Comparison of ENCODE assay signal across 10 cellular contexts in genomic region chr12:9167345-9167744, GRCh38. TPM values are rescaled to one million over a fixed set of nuclear protein-coding genes. Genes with fewer than 3 reads are reported as not detected.
A peak's percentile ranks its signal among the peaks of the same experiment; 100 is the strongest.
DNase-seq lines count a peak whose midpoint lies in the region; ATAC-seq and TF ChIP-seq lines count a peak whose summit lies in the region.
"Not testable (repeated sequence)": the region's sequence is repeated elsewhere in the genome, so short reads cannot be mapped to it uniquely, and the experiment has no call there.
"Had no signal": no experiment of that assay in that cellular context is flagged by ENCODE, and none has a peak within 500 bp of the region (broad histone marks: within the 10 kb centered on the region; RNA-seq: fewer than 3 reads in every experiment).

No MANE protein-coding gene starts in this region.

- H3K27ac ChIP-seq in heart left ventricle, result peak overlapping the region in 10 of 12 donors; percentile 17 to 83 (median 58)
- not testable (repeated sequence) for H3K27ac ChIP-seq in right cardiac atrium (ENCODE audit: low read length); liver (ENCODE audit: low read depth in 1 of 2, low read length in 2 of 2); mesendoderm (ENCODE audit: low read depth, low read length)

- DNase-seq in WTC11 (ENCODE audit: low spot score) (peak; percentile 35), endothelial cell (ENCODE audit: low spot score) (peak; percentile 13), heart left ventricle (peak in 3 of 5 donors; percentile 34 to 42 (median 36)), mesendoderm (peak; percentile 64)
- not testable (repeated sequence) for DNase-seq in right cardiac atrium; stimulated activated effector memory CD8-positive, alpha-beta T cell treated with anti-CD3 and anti-CD28 coated beads, Interleukin-12 subunit alpha, Interleukin-12 subunit beta, amount 100 ng/mL, for 72 hours (ENCODE audit: low spot score in 2 of 2)

- intact Hi-C loops in heart left ventricle (cut with DNase I), result loop anchor here in 4 of 10 donors (5.0 to 10.0 kb wide), 5 partner anchors 45 to 75 kb away; partner anchors contain the start of gene A2M (in 1 of the 4)
- intact Hi-C loops in right cardiac atrium (cut with DNase I), result not testable (repeated sequence)

- not testable (repeated sequence) for H3K27ac Mint-ChIP-seq in WTC11
- peak overlapping the region; percentile 97 for H3K27ac Mint-ChIP-seq in endothelial cell (ENCODE audit: unreplicated experiment)
- H3K27ac Mint-ChIP-seq in stimulated activated effector memory CD8-positive, alpha-beta T cell treated with anti-CD3 and anti-CD28 coated beads, Interleukin-12 subunit alpha, Interleukin-12 subunit beta, amount 100 ng/mL, for 72 hours, result peak overlapping the region; percentile 24

- H2BK15ac ChIP-seq in mesendoderm (replicated peaks; ENCODE audit: low read depth), result not testable (repeated sequence)

- H3K79me1 ChIP-seq in mesendoderm (ENCODE audit: low read length), result not testable (repeated sequence)

- H3K9ac ChIP-seq in liver (ENCODE audit: low read depth in 1 of 2, low read length in 2 of 2); mesendoderm (ENCODE audit: low read length): not testable (repeated sequence)

- H3K4ac ChIP-seq in mesendoderm (ENCODE audit: low read depth, low read length), result not testable (repeated sequence)

- POLR2A ChIA-PET in WTC11 (lab: Charles Lee), result not testable (repeated sequence)

- CTCF ChIA-PET in WTC11 (lab: Charles Lee), result not testable (repeated sequence)

- H3K36me3 Mint-ChIP-seq in WTC11; endothelial cell (ENCODE audit: low read depth, unreplicated experiment); stimulated activated effector memory CD8-positive, alpha-beta T cell treated with anti-CD3 and anti-CD28 coated beads, Interleukin-12 subunit alpha, Interleukin-12 subunit beta, amount 100 ng/mL, for 72 hours: not testable (repeated sequence)

- H3K36me3 ChIP-seq in heart left ventricle; mesendoderm (ENCODE audit: control insufficient read depth, insufficient read depth, low read length): not testable (repeated sequence)
- peaks cover 0 to 80% (median 30%) of the 10 kb centered on the region in 4 donors for H3K36me3 ChIP-seq in liver (ENCODE audit: control insufficient read depth in 4 of 4, insufficient read depth in 3 of 4, low read depth in 1 of 4, low read length in 3 of 4)

- not testable (repeated sequence) for H3K27me3 ChIP-seq in heart left ventricle; right cardiac atrium (ENCODE audit: control insufficient read depth, insufficient read depth); liver (ENCODE audit: control insufficient read depth in 4 of 4, insufficient read depth in 4 of 4, low read length in 3 of 4); mesendoderm (ENCODE audit: insufficient read depth, low read length, poor library complexity)

- H3K4me3 ChIP-seq in heart left ventricle; right cardiac atrium (ENCODE audit: low read length); liver (ENCODE audit: low read depth in 1 of 3, low read length in 3 of 3); mesendoderm (ENCODE audit: low read length): not testable (repeated sequence)

- H3K56ac ChIP-seq in mesendoderm (ENCODE audit: low read length), result not testable (repeated sequence)

- H3K4me1 ChIP-seq in heart left ventricle, result peaks cover 0 to 47% (median 12%) of the 10 kb centered on the region in 12 donors
- not testable (repeated sequence) for H3K4me1 ChIP-seq in right cardiac atrium (ENCODE audit: control insufficient read depth, insufficient read depth, low read length); liver (ENCODE audit: control insufficient read depth in 4 of 4, insufficient read depth in 4 of 4, low read length in 3 of 4); mesendoderm (ENCODE audit: control insufficient read depth, low read depth, low read length)

- H2BK5ac ChIP-seq in mesendoderm (ENCODE audit: low read length), result not testable (repeated sequence)

- not testable (repeated sequence) for H4K8ac ChIP-seq in mesendoderm (ENCODE audit: low read depth, low read length)

- H3K9me3 Mint-ChIP-seq in WTC11, result peaks cover 13% of the 10 kb centered on the region
- not testable (repeated sequence) for H3K9me3 Mint-ChIP-seq in endothelial cell (ENCODE audit: unreplicated experiment); stimulated activated effector memory CD8-positive, alpha-beta T cell treated with anti-CD3 and anti-CD28 coated beads, Interleukin-12 subunit alpha, Interleukin-12 subunit beta, amount 100 ng/mL, for 72 hours

- H3K23ac ChIP-seq in mesendoderm (ENCODE audit: low read length), result not testable (repeated sequence)

- TF ChIP-seq RAD21 in liver (IDR thresholded peaks at IDR 0.05), result not testable (repeated sequence)

- H3K4me3 Mint-ChIP-seq in WTC11; stimulated activated effector memory CD8-positive, alpha-beta T cell treated with anti-CD3 and anti-CD28 coated beads, Interleukin-12 subunit alpha, Interleukin-12 subunit beta, amount 100 ng/mL, for 72 hours: not testable (repeated sequence)
- H3K4me3 Mint-ChIP-seq in endothelial cell (ENCODE audit: unreplicated experiment), result peak overlapping the region; percentile 45

- not testable (repeated sequence) for H3K9me3 ChIP-seq in heart left ventricle; right cardiac atrium (ENCODE audit: control insufficient read depth, low read length); liver (ENCODE audit: control insufficient read depth in 4 of 4, low read length in 3 of 4)

- not testable (repeated sequence) for H3K4me2 ChIP-seq in mesendoderm (ENCODE audit: low read length)

- H3K4me1 Mint-ChIP-seq in WTC11 (peaks cover 48% of the 10 kb centered on the region), endothelial cell (ENCODE audit: unreplicated experiment) (peaks cover 61% of the 10 kb centered on the region)
- not testable (repeated sequence) for H3K4me1 Mint-ChIP-seq in stimulated activated effector memory CD8-positive, alpha-beta T cell treated with anti-CD3 and anti-CD28 coated beads, Interleukin-12 subunit alpha, Interleukin-12 subunit beta, amount 100 ng/mL, for 72 hours

- WGBS in heart left ventricle, 4 donors, result 51 to 69% (median 60%) methylated on average over 3 to 5 of the region's 5 CpGs
- WGBS in right cardiac atrium, result 54% methylated on average over 3 of the region's 5 CpGs
- WGBS in liver, result 83% methylated on average over 5 of the region's 5 CpGs
- no CpG with 5 or more reads among the region's 5 CpGs for WGBS in mesendoderm (ENCODE audit: extremely low coverage, insufficient coverage, low lambda C conversion rate)

- H4K5ac ChIP-seq in mesendoderm (ENCODE audit: low read length), result not testable (repeated sequence)

- not testable (repeated sequence) for H2BK120ac ChIP-seq in mesendoderm (ENCODE audit: low read depth, low read length)

- TF ChIP-seq CTCF in WTC11 (IDR thresholded peaks at IDR 0.05); endothelial cell (IDR thresholded peaks at IDR 0.05; ENCODE audit: unreplicated experiment); heart left ventricle (IDR thresholded peaks at IDR 0.05); liver (IDR thresholded peaks at IDR 0.05; ENCODE audit: low read depth, low read length, missing input control): not testable (repeated sequence)

- TF ChIP-seq POLR2A in heart left ventricle (IDR thresholded peaks at IDR 0.05), result not testable (repeated sequence)

- ATAC-seq in WTC11 (peak; percentile 32; the same call in 1 of the 2 replicates), heart left ventricle (peak in 3 of 4 donors; percentile 43 to 71 (median 52)), right cardiac atrium (peak; percentile 56 to 81)
- ATAC-seq in stimulated activated effector memory CD8-positive, alpha-beta T cell treated with anti-CD3 and anti-CD28 coated beads, Interleukin-12 subunit alpha, Interleukin-12 subunit beta, amount 100 ng/mL, for 72 hours, result not testable (repeated sequence)

- not testable (repeated sequence) for H3K27me3 Mint-ChIP-seq in WTC11 (ENCODE audit: low read depth); endothelial cell (ENCODE audit: unreplicated experiment)

- not testable (repeated sequence) for H3K18ac ChIP-seq in mesendoderm (ENCODE audit: low read length)

- not testable (repeated sequence) for H3K79me2 ChIP-seq in mesendoderm (ENCODE audit: control insufficient read depth, insufficient read depth, low read length)

- not testable (repeated sequence) for H2AK5ac ChIP-seq in mesendoderm (ENCODE audit: low read length)

TF ChIP-seq in liver, 16 proteins besides CTCF, POLR2A, EP300 and RAD21:
- TF ChIP-seq NR2F2 (IDR thresholded peaks at IDR 0.05), result peak; percentile 41

RNA-seq across cellular contexts. Expression of gene PZP, which starts 40.9 kb away (rescaled TPM):
- 0.15 to 0.25 TPM (median 0.18 TPM) in 3 replicates for total RNA-seq in WTC11 (2021)
- 2.2 TPM for total RNA-seq in endothelial cell (ENCODE audit: unreplicated experiment)
- total RNA-seq in heart left ventricle, result 1 to 10 TPM in 1 of 9 donors, under 1 TPM in 7, not detected in 1; 0.08 to 1.1 (median 0.64) TPM
- polyA plus RNA-seq in heart left ventricle, result under 1 TPM; 0.12 to 0.42 TPM
- total RNA-seq in right cardiac atrium, result under 1 TPM; 0.14 to 0.74 (median 0.43) TPM
- polyA plus RNA-seq in right cardiac atrium, result 0.36 TPM
- 10 to 100 TPM in 1 of 2 donors, under 1 TPM in 1; 0.05 to 18.7 TPM for total RNA-seq in liver
- 1 to 10 TPM; 2.6 to 2.9 TPM for polyA plus RNA-seq in liver
- polyA plus RNA-seq in mesendoderm (2013, experiment 1 of 2), result not detected
- polyA plus RNA-seq in mesendoderm (2013, experiment 2 of 2), result 0.01 TPM
- total RNA-seq: CD4-positive, CD25-positive, alpha-beta regulatory T cell; CD8-positive, alpha-beta memory T cell; HT-29 had no signal

RNA-seq across cellular contexts. Expression of gene A2M, which starts 51.6 kb away (rescaled TPM):
- 1.9 to 3.4 TPM (median 3.3 TPM) in 3 replicates for total RNA-seq in WTC11 (2021)
- total RNA-seq in endothelial cell (ENCODE audit: unreplicated experiment), result 1.4 TPM
- total RNA-seq in heart left ventricle, result 1,000 to 10,000 TPM in 1 of 9 donors, 100 to 1,000 TPM in 8; 292 to 1,706 (median 520) TPM
- 100 to 1,000 TPM; 133 to 183 TPM for polyA plus RNA-seq in heart left ventricle
- total RNA-seq in right cardiac atrium, result 100 to 1,000 TPM; 422 to 604 (median 514) TPM
- 165 TPM for polyA plus RNA-seq in right cardiac atrium
- 1,000 to 10,000 TPM; 1,731 to 2,199 TPM for total RNA-seq in liver
- polyA plus RNA-seq in liver, result 1,000 to 10,000 TPM; 1,904 to 2,622 TPM
- polyA plus RNA-seq in mesendoderm (2013, experiment 1 of 2), result not detected
- not detected for polyA plus RNA-seq in mesendoderm (2013, experiment 2 of 2)
- total RNA-seq: CD4-positive, CD25-positive, alpha-beta regulatory T cell; HT-29 had no signal
- polyA plus RNA-seq: CD4-positive, CD25-positive, alpha-beta regulatory T cell had no signal

Comparison
In these comparisons a context has a peak if more than half of its experiments do, and no peak if none do; other contexts are left out.
1. RNA of gene A2M, which starts 51.6 kb away (total RNA-seq): 1,731 to 2,199 TPM in liver, 422 to 604 TPM in right cardiac atrium and 292 to 1,706 TPM in heart left ventricle; 1.9 to 3.4 TPM in WTC11 and 1.4 TPM in endothelial cell (single experiment); every median in the first group is over 10 times any median in the second.